ENCODE assay signal across 14 cellular contexts in the genomic region with DNA sequence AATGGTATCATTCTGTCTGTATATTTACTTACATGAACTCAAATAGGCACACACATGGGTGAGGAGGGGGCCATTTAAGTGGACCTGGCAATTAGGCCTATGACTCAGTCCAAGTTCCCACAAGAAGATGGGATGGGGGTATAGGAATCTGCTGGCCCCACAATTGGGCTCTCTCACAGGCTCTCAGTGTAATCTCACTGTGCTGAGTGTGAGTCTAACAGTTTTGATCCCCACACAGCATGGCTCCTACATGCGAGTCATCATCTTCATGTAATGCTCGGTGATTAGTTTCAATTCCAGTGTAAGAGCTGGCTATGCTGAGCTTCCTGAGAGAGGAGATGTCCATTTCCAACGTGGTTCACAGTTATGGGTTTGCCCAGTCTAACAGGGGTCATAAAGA.
DNase-seq lines count a peak whose midpoint lies in the region; ATAC-seq and TF ChIP-seq lines count a peak whose summit lies in the region.
"Had no signal": no experiment of that assay in that cellular context is flagged by ENCODE, and none has a peak within 500 bp of the region (broad histone marks: within the 10 kb centered on the region; RNA-seq: fewer than 3 reads in every experiment).

No MANE protein-coding gene starts in this region.

- no peak for TF ChIP-seq CTCF in osteocyte (IDR thresholded peaks at IDR 0.05)

- H3K27ac ChIP-seq in GM23248: peak overlapping the region; percentile 50

- H3K4me3 ChIP-seq in GM23248: no peak overlapping the region

- H3K4me2 ChIP-seq in GM23248 (ENCODE audit: unreplicated experiment): no peak overlapping the region

- 45 to 55% methylated on average over 3 of the region's 3 CpGs for WGBS in GM23248 (ENCODE audit: low coverage in 1 of 2, low lambda C conversion rate in 2 of 2, missing lambda C conversion rate in 2 of 2), 2 experiments

- H3K4me1 Mint-ChIP-seq in effector memory CD8-positive, alpha-beta T cell (ENCODE audit: low read depth in 2 of 2): peaks cover 18 to 27% of the 10 kb centered on the region in 2 donors
- H3K4me1 Mint-ChIP-seq in osteocyte (ENCODE audit: unreplicated experiment): peaks cover 13% of the 10 kb centered on the region

- H3K27me3 ChIP-seq in GM23248 (replicated peaks; ENCODE audit: insufficient read depth): no peaks in the 10 kb centered on the region

- no peaks in the 10 kb centered on the region for H3K27me3 Mint-ChIP-seq in effector memory CD8-positive, alpha-beta T cell
- H3K27me3 Mint-ChIP-seq in osteocyte (ENCODE audit: unreplicated experiment): no peaks in the 10 kb centered on the region

- no peaks in the 10 kb centered on the region for H3K9me2 ChIP-seq in GM23248 (ENCODE audit: insufficient read depth)

- H3K9ac ChIP-seq in GM23248: 0 out of 2 replicates have a peak overlapping the region, but pooled peaks have one; percentile 21

- peaks cover 10% of the 10 kb centered on the region for H3K36me3 Mint-ChIP-seq in effector memory CD8-positive, alpha-beta T cell (ENCODE audit: insufficient read depth)
- no peaks in the 10 kb centered on the region for H3K36me3 Mint-ChIP-seq in osteocyte (ENCODE audit: unreplicated experiment)

- H3K79me2 ChIP-seq in GM23248 (ENCODE audit: insufficient read depth): no peaks in the 10 kb centered on the region

- H3K9me3 Mint-ChIP-seq in effector memory CD8-positive, alpha-beta T cell: no peaks in the 10 kb centered on the region
- H3K9me3 Mint-ChIP-seq in osteocyte (ENCODE audit: unreplicated experiment): peaks cover 3% of the 10 kb centered on the region

- in situ Hi-C loops in GM23248 (cut with MboI): loop anchor here (10.0 kb wide), 1 partner anchor 59 kb away; no protein-coding TSS in a partner anchor

- no peak overlapping the region for H2AFZ ChIP-seq in GM23248

- H3F3A ChIP-seq in GM23248 (ENCODE audit: insufficient read depth): peaks cover 17% of the 10 kb centered on the region

- peak overlapping the region; percentile 95 to 98 for H3K27ac Mint-ChIP-seq in effector memory CD8-positive, alpha-beta T cell
- H3K27ac Mint-ChIP-seq in osteocyte (ENCODE audit: unreplicated experiment): peak overlapping the region; percentile 62

- no peak overlapping the region for H3K4me3 Mint-ChIP-seq in effector memory CD8-positive, alpha-beta T cell
- H3K4me3 Mint-ChIP-seq in osteocyte (ENCODE audit: unreplicated experiment): no peak overlapping the region
- H3K4me3 Mint-ChIP-seq: nephron had no signal

- no peaks in the 10 kb centered on the region for H3K9me3 ChIP-seq in GM23248 (ENCODE audit: low read depth)

- no peaks in the 10 kb centered on the region for H3K36me3 ChIP-seq in GM23248 (ENCODE audit: low read depth)

- peaks cover 29% of the 10 kb centered on the region for H3K4me1 ChIP-seq in GM23248 (ENCODE audit: insufficient read depth)

- no peak for ATAC-seq in effector memory CD8-positive, alpha-beta T cell (replicated peaks)
- ATAC-seq in HG03280 (IDR thresholded peaks at IDR 0.05; ENCODE audit: unreplicated experiment) (no peak), HG03520 (IDR thresholded peaks at IDR 0.05; ENCODE audit: unreplicated experiment) (no peak)

- H4K20me1 ChIP-seq in GM23248 (ENCODE audit: insufficient read depth): no peaks in the 10 kb centered on the region

- DNase-seq in GM23248 (peak; percentile 60), RKO (ENCODE audit: low spot score) (peak; percentile 7), osteocyte (ENCODE audit: extremely low spot score, unreplicated experiment) (no peak), NK-92 (lab: John Stamatoyannopoulos, UW; ENCODE audit: unreplicated experiment) (no peak)
- no peak for DNase-seq in effector memory CD8-positive, alpha-beta T cell
- DNase-seq: activated CD4-positive, CD25-positive, alpha-beta regulatory T cell treated with anti-CD3 and anti-CD28 coated beads, Interleukin-2, amount 50 U/mL, for 72 hours; activated T-cell treated with anti-CD3 and anti-CD28 coated beads, Interleukin-2, amount 50 U/mL, for 48 hours; amygdala; COR-L47; NCI-H2171; SW 1271 had no signal

Comparison
In these comparisons a context has a peak if more than half of its experiments do, and no peak if none do; other contexts are left out.
1. DNase-seq: peak in GM23248 (single experiment) and RKO (single experiment); none in effector memory CD8-positive, alpha-beta T cell (0 of 3), osteocyte (single experiment) and NK-92 (single experiment).